ENCODE assay signal across 9 cellular contexts in the genomic region with DNA sequence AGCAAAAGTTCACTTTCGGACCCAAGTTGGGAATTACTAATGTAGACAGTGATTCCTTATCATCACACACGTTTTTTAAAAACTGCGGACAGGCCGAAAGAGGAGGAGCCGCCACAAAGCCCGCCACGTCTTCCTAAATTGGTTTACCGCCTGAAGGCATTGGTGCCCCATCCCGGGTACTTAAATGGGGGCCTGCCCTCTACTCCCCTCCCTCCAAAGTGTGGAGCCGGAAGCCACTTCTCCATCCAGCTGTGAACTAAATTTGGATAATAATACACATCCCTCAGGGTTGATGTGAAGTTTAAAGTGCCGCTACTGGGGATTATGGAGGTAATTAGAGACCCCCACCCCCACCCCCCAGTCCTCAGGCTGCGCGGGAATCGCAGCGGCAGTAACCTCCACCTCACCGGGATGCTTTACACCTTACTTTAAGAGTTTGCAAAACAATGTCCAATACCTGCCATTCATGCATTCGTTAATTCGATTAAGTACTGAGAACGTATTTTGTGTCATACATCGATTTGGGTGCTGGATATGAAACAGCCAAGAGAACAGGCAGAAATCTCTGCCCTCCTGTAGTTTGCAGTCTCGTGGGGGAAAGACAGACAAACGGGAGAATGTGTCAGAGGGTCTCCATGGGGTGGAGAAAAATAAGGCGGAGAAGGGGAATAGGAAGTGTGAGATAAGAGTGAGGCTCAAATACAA. TPM values are rescaled to one million over a fixed set of nuclear protein-coding genes. Genes with fewer than 3 reads are reported as not detected.
DNase-seq lines count a peak whose midpoint lies in the region; ATAC-seq and TF ChIP-seq lines count a peak whose summit lies in the region.
"Had no signal": no experiment of that assay in that cellular context is flagged by ENCODE, and none has a peak within 500 bp of the region (broad histone marks: within the 10 kb centered on the region; RNA-seq: fewer than 3 reads in every experiment).

No MANE protein-coding gene starts in this region.

- TF ChIP-seq POLR2A in sigmoid colon (IDR thresholded peaks at IDR 0.05), result no peak

- ATAC-seq in GM23338 (peak; percentile 52), RWPE2 (ENCODE audit: low read depth) (no peak)

- no peak overlapping the region for H3K27ac ChIP-seq in GM23338 (ENCODE audit: low read depth)
- peak overlapping the region; percentile 72 for H3K27ac ChIP-seq in RWPE2 (ENCODE audit: poor library complexity, severe bottlenecking)
- H3K27ac ChIP-seq in fibroblast of lung (ENCODE audit: insufficient read depth, low read length), result peak overlapping the region; percentile 93
- peak overlapping the region; percentile 81 to 93 (median 88) for H3K27ac ChIP-seq in sigmoid colon

- H4K20me1 ChIP-seq in GM23338 (replicated peaks; ENCODE audit: insufficient read depth), result peaks cover 30% of the 10 kb centered on the region
- H4K20me1 ChIP-seq in fibroblast of lung (ENCODE audit: control insufficient read depth, extremely low read depth, insufficient read depth, low read length), result no peaks in the 10 kb centered on the region

- peaks cover 89% of the 10 kb centered on the region for H3K27me3 ChIP-seq in GM23338 (ENCODE audit: insufficient read depth)
- H3K27me3 ChIP-seq in RWPE2 (ENCODE audit: insufficient read depth, poor library complexity, severe bottlenecking), result no peaks in the 10 kb centered on the region
- H3K27me3 ChIP-seq in fibroblast of lung (ENCODE audit: control insufficient read depth, insufficient read depth, low read length), result no peaks in the 10 kb centered on the region
- no peaks in the 10 kb centered on the region for H3K27me3 ChIP-seq in sigmoid colon

- peaks cover 63% of the 10 kb centered on the region for H3K4me1 Mint-ChIP-seq in GM23338

- H3K9ac ChIP-seq in fibroblast of lung (ENCODE audit: insufficient read depth, low read length), result no peak overlapping the region

- H3K9me3 ChIP-seq in RWPE2 (ENCODE audit: severe bottlenecking) (no peaks in the 10 kb centered on the region), fibroblast of lung (ENCODE audit: control insufficient read depth, insufficient read depth, low read depth, low read length) (no peaks in the 10 kb centered on the region), sigmoid colon (no peaks in the 10 kb centered on the region)

- no peak for TF ChIP-seq EP300 in sigmoid colon (IDR thresholded peaks at IDR 0.05)

- peaks cover 15% of the 10 kb centered on the region for H3F3A ChIP-seq in GM23338 (replicated peaks; ENCODE audit: low read depth)

- H3K4me3 ChIP-seq in GM23338, result peak overlapping the region; percentile 78
- H3K4me3 ChIP-seq in RWPE2 (ENCODE audit: severe bottlenecking), result peak overlapping the region; percentile 97
- peak overlapping the region; percentile 55 to 86 (median 74) for H3K4me3 ChIP-seq in fibroblast of lung (replicated peaks in 1 of 4; ENCODE audit: control extremely low read depth in 1 of 4, insufficient read depth in 1 of 4, low read depth in 3 of 4, low read length in 4 of 4)
- H3K4me3 ChIP-seq in sigmoid colon, result peak overlapping the region; percentile 80 to 90 (median 82)

- no peaks in the 10 kb centered on the region for H3K9me2 ChIP-seq in GM23338 (ENCODE audit: insufficient read depth)

- peak; percentile 88 for DNase-seq in GM23338 (ENCODE audit: low spot score)
- no peak for DNase-seq in RWPE2 (ENCODE audit: low spot score)
- peak in 1 of 2 donors; percentile 16 for DNase-seq in fibroblast of lung (ENCODE audit: low read depth in 2 of 2)
- no peak for DNase-seq in sigmoid colon
- no peak for DNase-seq in NCI-H345 treated with DMSO at 0.1 percent for 48 hours (lab: John Stamatoyannopoulos, UW; ENCODE audit: unreplicated experiment)
- no peak for DNase-seq in DMS 273 (lab: John Stamatoyannopoulos, UW; ENCODE audit: unreplicated experiment)
- no peak for DNase-seq in SK-N-DZ (ENCODE audit: low spot score)
- no peak for DNase-seq in NCI-H510A treated with DMSO at 0.1 percent for 48 hours (lab: John Stamatoyannopoulos, UW)

- H3K36me3 ChIP-seq in GM23338 (ENCODE audit: insufficient read depth) (no peaks in the 10 kb centered on the region), RWPE2 (ENCODE audit: low read depth) (peaks cover 21% of the 10 kb centered on the region), fibroblast of lung (ENCODE audit: control insufficient read depth, insufficient read depth, low read length) (no peaks in the 10 kb centered on the region), sigmoid colon (no peaks in the 10 kb centered on the region)

- H3K4me1 ChIP-seq in GM23338 (ENCODE audit: insufficient read depth) (peaks cover 50% of the 10 kb centered on the region), RWPE2 (ENCODE audit: insufficient read depth, poor library complexity, severe bottlenecking) (peaks cover 32% of the 10 kb centered on the region), fibroblast of lung (ENCODE audit: control insufficient read depth, extremely low read depth, insufficient read depth, low read length) (peaks cover 3% of the 10 kb centered on the region), sigmoid colon (peaks cover 0 to 44% (median 36%) of the 10 kb centered on the region in 4 donors)

- H3K4me2 ChIP-seq in GM23338, result peak overlapping the region; percentile 88
- H3K4me2 ChIP-seq in fibroblast of lung (ENCODE audit: extremely low read depth, insufficient read depth, low read length), result peak overlapping the region; percentile 89

- no peaks in the 10 kb centered on the region for H3K9me3 Mint-ChIP-seq in GM23338

- H3K27me3 Mint-ChIP-seq in GM23338 (ENCODE audit: insufficient read depth, low read depth, poor library complexity), result peaks cover 36% of the 10 kb centered on the region

- peak overlapping the region; percentile 79 for H3K4me3 Mint-ChIP-seq in GM23338

- TF ChIP-seq CTCF in GM23338 (conservative IDR thresholded peaks at IDR 0.05; ENCODE audit: low read depth in 2 of 2) (no peak), RWPE2 (IDR thresholded peaks at IDR 0.05; ENCODE audit: poor library complexity, severe bottlenecking) (no peak), fibroblast of lung (conservative IDR thresholded peaks at IDR 0.05 in 1 of 2, IDR thresholded peaks at IDR 0.05 in 1 of 2; ENCODE audit: low read depth in 1 of 2, low read length in 2 of 2) (no peak), sigmoid colon (IDR thresholded peaks at IDR 0.05) (no peak)

- H3K36me3 Mint-ChIP-seq in GM23338 (ENCODE audit: low read depth), result no peaks in the 10 kb centered on the region

- 38 to 78% methylated on average over 23 of the region's 23 CpGs for WGBS in sigmoid colon, 2 donors

- peak overlapping the region; percentile 77 for H3K27ac Mint-ChIP-seq in GM23338

- H3K79me2 ChIP-seq in GM23338 (replicated peaks; ENCODE audit: insufficient read depth) (peaks cover 26% of the 10 kb centered on the region), fibroblast of lung (ENCODE audit: control insufficient read depth, insufficient read depth, low read length) (peaks cover 40% of the 10 kb centered on the region)

- intact Hi-C loops in sigmoid colon (cut with DNase I), result no loop called here

- H2AFZ ChIP-seq in GM23338, result peak overlapping the region; percentile 84
- peak overlapping the region; percentile 97 for H2AFZ ChIP-seq in fibroblast of lung (ENCODE audit: low read length)

TF ChIP-seq in GM23338, 12 proteins besides CTCF, POLR2A, EP300 and RAD21:
- TF ChIP-seq NANOG (IDR thresholded peaks at IDR 0.05; ENCODE audit: borderline replicate concordance) (peak; percentile 58), POLR2AphosphoS5 (IDR thresholded peaks at IDR 0.05; ENCODE audit: low read depth) (peak; percentile 23; the same call in 1 of the 2 replicates), ZNF331 (CRISPR knock-in tag; IDR thresholded peaks at IDR 0.05; ENCODE audit: low read depth) (no peak), CREB1 (CRISPR knock-in tag; IDR thresholded peaks at IDR 0.05; ENCODE audit: low read depth) (peak; percentile 34), ETS1 (IDR thresholded peaks at IDR 0.05) (peak; percentile 67; the same call in 1 of the 2 replicates), STAT1 (IDR thresholded peaks at IDR 0.05; ENCODE audit: unreplicated experiment) (no peak)

RNA-seq across cellular contexts. Expression of gene MACROH2A1, which starts 1.0 kb away (rescaled TPM):
- total RNA-seq in GM23338 (2014; rRNA removed; shearing (Covaris generic)), result 64.9 and 81.6 TPM in 2 replicates
- 50.5 and 64.9 TPM in 2 replicates for polyA plus RNA-seq in GM23338 (2016; fragmentation: Nextera tagmentation; extraction: Ambion mirVana)
- total RNA-seq in fibroblast of lung, result 154 and 191 TPM in 2 replicates
- 95.6 and 128 TPM in 2 replicates for polyA plus RNA-seq in fibroblast of lung
- polyA plus RNA-seq in fibroblast of lung (2012), result 82.3 and 119 TPM in 2 replicates
- polyA minus RNA-seq in fibroblast of lung (ENCODE audit: low replicate concordance), result 56.9 and 95.6 TPM in 2 replicates
- 100 to 1,000 TPM; 153 to 191 (median 179) TPM for total RNA-seq in sigmoid colon
- 100 to 1,000 TPM; 123 to 202 (median 175) TPM for polyA plus RNA-seq in sigmoid colon
- polyA plus RNA-seq in SK-N-DZ (2014; cell fraction: cytosol; rRNA removed), result 360 and 407 TPM in 2 replicates
- 370 and 419 TPM in 2 replicates for polyA plus RNA-seq in SK-N-DZ (2014; cell fraction: nucleus; rRNA removed)

RNA-seq across cellular contexts. Expression of gene DCANP1, which starts 47.2 kb away (rescaled TPM):
- not detected in 2 replicates for total RNA-seq in GM23338 (2014; rRNA removed; shearing (Covaris generic))
- polyA plus RNA-seq in GM23338 (2016; fragmentation: Nextera tagmentation; extraction: Ambion mirVana), result not detected in 2 replicates
- not detected in 2 replicates for total RNA-seq in fibroblast of lung
- not detected in 2 replicates for polyA plus RNA-seq in fibroblast of lung
- polyA plus RNA-seq in fibroblast of lung (2012), result not detected in 2 replicates
- polyA minus RNA-seq in fibroblast of lung (ENCODE audit: low replicate concordance), result 0.52 TPM in 1 of 2 replicates, not detected in the other
- total RNA-seq in sigmoid colon, result not detected
- under 1 TPM in 2 of 3 donors, not detected in 1; 0.13 to 0.46 TPM for polyA plus RNA-seq in sigmoid colon
- polyA plus RNA-seq in SK-N-DZ (2014; cell fraction: cytosol; rRNA removed), result not detected in 2 replicates
- not detected in 2 replicates for polyA plus RNA-seq in SK-N-DZ (2014; cell fraction: nucleus; rRNA removed)
- total RNA-seq: M059J had no signal

RNA-seq across cellular contexts. Expression of gene TIFAB, which starts 52.2 kb away (rescaled TPM):
- total RNA-seq in GM23338 (2014; rRNA removed; shearing (Covaris generic)), result not detected in 2 replicates
- polyA plus RNA-seq in GM23338 (2016; fragmentation: Nextera tagmentation; extraction: Ambion mirVana) (not detected in 2 replicates), fibroblast of lung (not detected in 2 replicates), sigmoid colon (1 to 10 TPM in 1 of 3 donors, under 1 TPM in 1, not detected in 1; 0.46 to 1.4 TPM)
- total RNA-seq in fibroblast of lung (not detected in 2 replicates), sigmoid colon (not detected)
- not detected in 2 replicates for polyA plus RNA-seq in fibroblast of lung (2012)
- polyA minus RNA-seq in fibroblast of lung (ENCODE audit: low replicate concordance), result not detected in 2 replicates
- not detected in 2 replicates for polyA plus RNA-seq in SK-N-DZ (2014; cell fraction: cytosol; rRNA removed)
- polyA plus RNA-seq in SK-N-DZ (2014; cell fraction: nucleus; rRNA removed), result not detected in 2 replicates
- total RNA-seq: M059J had no signal
